Comparison of ENCODE assay signal across 2 cellular contexts in genomic region chr1:46527474-46528296, GRCh38.
A peak's percentile ranks its signal among the peaks of the same experiment; 100 is the strongest.
TF ChIP-seq lines count a peak whose summit lies in the region.

No MANE protein-coding gene starts in this region.

TF ChIP-seq in HEK293, 187 proteins besides CTCF, POLR2A, EP300 and RAD21 (continued from another document and continues in another):
- TF ChIP-seq ZNF354C (tag by site-specific recombination; IDR thresholded peaks at IDR 0.05; ENCODE audit: borderline replicate concordance, low read depth) (no peak), ZNF148 (tag by site-specific recombination; IDR thresholded peaks at IDR 0.05; ENCODE audit: borderline replicate concordance) (no peak), ZNF558 (tag by site-specific recombination; IDR thresholded peaks at IDR 0.05) (no peak), AEBP2 (tag by site-specific recombination; IDR thresholded peaks at IDR 0.05; ENCODE audit: borderline replicate concordance) (no peak), ZNF16 (tag by site-specific recombination; IDR thresholded peaks at IDR 0.05; ENCODE audit: low read depth) (no peak), ZNF280C (tag by site-specific recombination; IDR thresholded peaks at IDR 0.05) (no peak), ZNF692 (tag by site-specific recombination; IDR thresholded peaks at IDR 0.05) (0 out of 2 replicates have a peak, but pooled peaks have one; percentile 13), OSR2 (tag by site-specific recombination; IDR thresholded peaks at IDR 0.05) (no peak), WT1 (tag by site-specific recombination; IDR thresholded peaks at IDR 0.05) (no peak), ZNF777 (tag by site-specific recombination; IDR thresholded peaks at IDR 0.05; ENCODE audit: borderline replicate concordance) (no peak), ZNF37A (tag by site-specific recombination; IDR thresholded peaks at IDR 0.05) (no peak), ZNF654 (tag by site-specific recombination; IDR thresholded peaks at IDR 0.05; ENCODE audit: low read depth) (peak; percentile 89), ZNF366 (tag by site-specific recombination; conservative IDR thresholded peaks at IDR 0.05) (peak; percentile 65), KLF1 (tag by site-specific recombination; IDR thresholded peaks at IDR 0.05) (no peak), SALL2 (tag by site-specific recombination; IDR thresholded peaks at IDR 0.05; ENCODE audit: borderline replicate concordance) (no peak), ZNF391 (tag by site-specific recombination; IDR thresholded peaks at IDR 0.05; ENCODE audit: borderline replicate concordance, low read depth) (no peak), PATZ1 (tag by site-specific recombination; IDR thresholded peaks at IDR 0.05) (0 out of 2 replicates have a peak, but pooled peaks have one; percentile 30)

TF ChIP-seq in HepG2, 621 proteins besides CTCF, POLR2A, EP300 and RAD21 (continued from another document):
- TF ChIP-seq CENPT (CRISPR knock-in tag; IDR thresholded peaks at IDR 0.05; ENCODE audit: low read depth) (peak; percentile 42; the same call in 1 of the 2 replicates), FOXA1 (IDR thresholded peaks at IDR 0.05) (no peak), FOXA1 (CRISPR knock-in tag; IDR thresholded peaks at IDR 0.05) (no peak), XRCC5 (optimal IDR thresholded peaks at IDR 0.05; ENCODE audit: low read length) (peak; percentile 63), RARA (CRISPR knock-in tag; IDR thresholded peaks at IDR 0.05) (peak; percentile 80), SMARCC2 (IDR thresholded peaks at IDR 0.05) (no peak), NCOR1 (IDR thresholded peaks at IDR 0.05; ENCODE audit: borderline replicate concordance, low read length) (peak; percentile 82), SRSF4 (IDR thresholded peaks at IDR 0.05; ENCODE audit: low read depth, low read length, poor library complexity, severe bottlenecking) (no peak), ZNF616 (CRISPR knock-in tag; IDR thresholded peaks at IDR 0.05; ENCODE audit: low read depth) (no peak), BRF2 (CRISPR knock-in tag; IDR thresholded peaks at IDR 0.05) (no peak), ZNF260 (CRISPR knock-in tag; IDR thresholded peaks at IDR 0.05; ENCODE audit: borderline replicate concordance, low read depth) (no peak), NFRKB (IDR thresholded peaks at IDR 0.05) (no peak), U2AF2 (IDR thresholded peaks at IDR 0.05; ENCODE audit: low read depth, low read length) (no peak), IRF9 (CRISPR knock-in tag; IDR thresholded peaks at IDR 0.05; ENCODE audit: borderline replicate concordance) (0 out of 2 replicates have a peak, but pooled peaks have one; percentile 18), HNF4G (IDR thresholded peaks at IDR 0.05; ENCODE audit: borderline replicate concordance, low read depth, low read length) (peak; percentile 59), HNF4G (CRISPR knock-in tag; IDR thresholded peaks at IDR 0.05; ENCODE audit: borderline replicate concordance, low read depth) (no peak), NR2C2 (CRISPR knock-in tag; IDR thresholded peaks at IDR 0.05; ENCODE audit: borderline replicate concordance) (peak; percentile 60; the same call in 1 of the 2 replicates), TOE1 (CRISPR knock-in tag; IDR thresholded peaks at IDR 0.05) (no peak), ZFY (CRISPR knock-in tag; IDR thresholded peaks at IDR 0.05) (no peak), NFE2 (CRISPR knock-in tag; IDR thresholded peaks at IDR 0.05) (no peak), ZNF326 (CRISPR knock-in tag; IDR thresholded peaks at IDR 0.05; ENCODE audit: borderline replicate concordance) (no peak), REST (IDR thresholded peaks at IDR 0.05; ENCODE audit: borderline replicate concordance in 1 of 2, low read depth in 1 of 2, low read length in 2 of 2) (no peak), STAG1 (CRISPR knock-in tag; IDR thresholded peaks at IDR 0.05) (peak; percentile 95), DMTF1 (CRISPR knock-in tag; IDR thresholded peaks at IDR 0.05) (no peak), ZNF777 (CRISPR knock-in tag; IDR thresholded peaks at IDR 0.05) (no peak), RFX3 (CRISPR knock-in tag; IDR thresholded peaks at IDR 0.05) (no peak), HNF4A (CRISPR knock-in tag; IDR thresholded peaks at IDR 0.05) (peak; percentile 67; the same call in 1 of the 2 replicates), NR2F2 (IDR thresholded peaks at IDR 0.05; ENCODE audit: borderline replicate concordance, low read depth) (peak; percentile 54; the same call in 1 of the 2 replicates), SMC3 (IDR thresholded peaks at IDR 0.05; ENCODE audit: low read length) (peak; percentile 92), RXRA (CRISPR knock-in tag; IDR thresholded peaks at IDR 0.05) (peak; percentile 43; the same call in 1 of the 2 replicates), SKI (IDR thresholded peaks at IDR 0.05; ENCODE audit: partially characterized antibody) (peak; percentile 86), ZNF564 (CRISPR knock-in tag; IDR thresholded peaks at IDR 0.05) (no peak), THRA (CRISPR knock-in tag; IDR thresholded peaks at IDR 0.05; ENCODE audit: borderline replicate concordance) (peak; percentile 44; the same call in 1 of the 2 replicates), ZNF556 (CRISPR knock-in tag; IDR thresholded peaks at IDR 0.05; ENCODE audit: borderline replicate concordance) (no peak), SNAI1 (CRISPR knock-in tag; IDR thresholded peaks at IDR 0.05; ENCODE audit: borderline replicate concordance) (no peak), ZNF605 (CRISPR knock-in tag; IDR thresholded peaks at IDR 0.05) (peak; percentile 52; the same call in 1 of the 2 replicates), ZNF235 (CRISPR knock-in tag; IDR thresholded peaks at IDR 0.05; ENCODE audit: borderline replicate concordance) (no peak), ZNF382 (CRISPR knock-in tag; IDR thresholded peaks at IDR 0.05; ENCODE audit: borderline replicate concordance) (no peak), ZKSCAN1 (IDR thresholded peaks at IDR 0.05; ENCODE audit: low read length) (0 out of 2 replicates have a peak, but pooled peaks have one; percentile 16), ZNF709 (CRISPR knock-in tag; IDR thresholded peaks at IDR 0.05) (no peak), NFKB2 (CRISPR knock-in tag; IDR thresholded peaks at IDR 0.05; ENCODE audit: borderline replicate concordance) (0 out of 2 replicates have a peak, but pooled peaks have one; percentile 55), KDM2A (CRISPR knock-in tag; IDR thresholded peaks at IDR 0.05; ENCODE audit: borderline replicate concordance, low read depth) (0 out of 2 replicates have a peak, but pooled peaks have one; percentile 41), NR2F1 (CRISPR knock-in tag; IDR thresholded peaks at IDR 0.05) (peak; percentile 10 to 82; a peak in 2 of 4 replicates), POLR2G (IDR thresholded peaks at IDR 0.05; ENCODE audit: low read depth, low read length) (no peak), NR2F6 (IDR thresholded peaks at IDR 0.05) (peak; percentile 39; the same call in 1 of the 2 replicates), NR2F6 (CRISPR knock-in tag; IDR thresholded peaks at IDR 0.05) (no peak), YEATS2 (CRISPR knock-in tag; IDR thresholded peaks at IDR 0.05; ENCODE audit: borderline replicate concordance) (no peak), BCL6 (CRISPR knock-in tag; IDR thresholded peaks at IDR 0.05) (peak; percentile 18), ETS1 (CRISPR knock-in tag; IDR thresholded peaks at IDR 0.05) (no peak), ZBTB46 (CRISPR knock-in tag; IDR thresholded peaks at IDR 0.05; ENCODE audit: borderline replicate concordance) (0 out of 2 replicates have a peak, but pooled peaks have one; percentile 8)
